ENCODE assay signal across 8 cellular contexts in genomic region chr19:16659832-16660708, GRCh38. TPM values are rescaled to one million over a fixed set of nuclear protein-coding genes. Genes with fewer than 3 reads are reported as not detected.
DNase-seq lines count a peak whose midpoint lies in the region; ATAC-seq and TF ChIP-seq lines count a peak whose summit lies in the region.

TSS of gene SMIM7 (minus strand) at chr19:16660144. CDS start at chr19:16660110, 34 bp downstream.

- TF ChIP-seq CTCF in PC-3 (conservative IDR thresholded peaks at IDR 0.05; ENCODE audit: low read depth, low read length) (no peak; the same call in 1 of the 2 replicates), mucosa of descending colon (IDR thresholded peaks at IDR 0.05) (no peak)

- peaks cover 45% of the 10 kb centered on the region for H3K79me2 ChIP-seq in PC-3 (ENCODE audit: low read length)

- ATAC-seq in GM21576 (IDR thresholded peaks at IDR 0.05; ENCODE audit: unreplicated experiment) (peak; percentile 84), PC-3 (peak; percentile 97), mucosa of descending colon (peak; percentile 97)

- H3K4me1 ChIP-seq in PC-3 (ENCODE audit: insufficient read depth, low read length), result peaks cover 8% of the 10 kb centered on the region
- peaks cover 12% of the 10 kb centered on the region for H3K4me1 ChIP-seq in mucosa of descending colon (ENCODE audit: low read depth)

- H3F3A ChIP-seq in PC-3 (ENCODE audit: low read length, unreplicated experiment), result no peaks in the 10 kb centered on the region

- H3K27me3 ChIP-seq in PC-3 (ENCODE audit: low read length), result no peaks in the 10 kb centered on the region

- H3K4me3 ChIP-seq in PC-3 (ENCODE audit: low read length) (peak within 1 kb of the TSS; percentile 88), mucosa of descending colon (peak within 1 kb of the TSS; percentile 42)

- peak within 1 kb of the TSS; percentile 100 for H3K4me2 ChIP-seq in PC-3 (ENCODE audit: low read length)

- H3K36me3 ChIP-seq in PC-3 (ENCODE audit: low read depth, low read length) (peaks cover 14% of the 10 kb centered on the region), mucosa of descending colon (ENCODE audit: low read depth) (no peaks in the 10 kb centered on the region)

- BruUV-seq in PC-3 (replicated peaks; lab: Mats Ljungman, UMichigan), result TSS peak; percentile 77

- H2AFZ ChIP-seq in PC-3 (ENCODE audit: low read length), result peak within 1 kb of the TSS; percentile 98

- H3K9ac ChIP-seq in PC-3 (ENCODE audit: low read length), result peak within 1 kb of the TSS; percentile 96

- peaks cover 16% of the 10 kb centered on the region for H4K20me1 ChIP-seq in PC-3 (ENCODE audit: low read length)

- CTCF ChIA-PET in PC-3 (lab: Charles Lee), result interaction anchor here (0.6 kb wide), 2 partner anchors 25 to 33 kb away, joined by 3 to 4 read pairs; no protein-coding TSS in a partner anchor

- H3K27ac ChIP-seq in PC-3 (ENCODE audit: low read length) (peak within 1 kb of the TSS; percentile 77), epithelial cell of prostate (peak within 1 kb of the TSS; percentile 90)

- TF ChIP-seq RAD21 in Ishikawa (IDR thresholded peaks at IDR 0.05; ENCODE audit: low read depth), result no peak

- DNase-seq in DMS153 treated with DMSO at 0.1 percent for 48 hours (lab: John Stamatoyannopoulos, UW; ENCODE audit: unreplicated experiment), result peak; percentile 90
- DNase-seq in PC-3, result peak; percentile 98
- DNase-seq in activated T-cell treated with anti-CD3 and anti-CD28 coated beads for 48 hours (ENCODE audit: low read depth), result peak; percentile 98
- DNase-seq in epithelial cell of prostate (ENCODE audit: low read depth, low spot score), result peak; percentile 88
- peak; percentile 98 to 99 (median 99) for DNase-seq in mucosa of descending colon
- DNase-seq in stimulated activated CD8-positive, alpha-beta memory T cell treated with anti-CD3 and anti-CD28 coated beads, Interleukin-4, amount 100 ng/mL, for 24 hours (ENCODE audit: low read depth), result peak; percentile 97

- intact Hi-C loops in PC-3 (cut with micrococcal nuclease) (loop anchor here (2.0 kb wide), 1 partner anchor 31 kb away; the partner anchor contains the start of gene MED26), mucosa of descending colon (cut with DNase I, micrococcal nuclease) (no loop called here)

- POLR2A ChIA-PET in PC-3 (lab: Charles Lee; ENCODE audit: unreplicated experiment), result interaction anchor here (0.5 to 0.7 kb wide), 5 partner anchors 52 to 189 kb away, joined by 3 to 16 read pairs (median 7); no protein-coding TSS in a partner anchor

- H3K9me2 ChIP-seq in PC-3 (replicated peaks; ENCODE audit: low read length), result no peaks in the 10 kb centered on the region

- H3K9me3 ChIP-seq in PC-3 (ENCODE audit: low read length) (no peaks in the 10 kb centered on the region), mucosa of descending colon (no peaks in the 10 kb centered on the region)

- no peak for TF ChIP-seq EP300 in Ishikawa (IDR thresholded peaks at IDR 0.05; ENCODE audit: borderline replicate concordance)

TF ChIP-seq in Ishikawa, 13 proteins besides CTCF, POLR2A, EP300 and RAD21:
- TF ChIP-seq TEAD4 (IDR thresholded peaks at IDR 0.05), result no peak
- no peak for TF ChIP-seq FOXM1 (IDR thresholded peaks at IDR 0.05; ENCODE audit: borderline replicate concordance, low read depth)
- TF ChIP-seq TCF12 (IDR thresholded peaks at IDR 0.05; ENCODE audit: low read depth), result peak; percentile 24; the same call in 1 of the 2 replicates
- no peak; the same call in 1 of the 2 replicates for TF ChIP-seq EGR1 (IDR thresholded peaks at IDR 0.05)
- peak; percentile 86; the same call in 1 of the 2 replicates for TF ChIP-seq MAX (IDR thresholded peaks at IDR 0.05)
- no peak for TF ChIP-seq YY1 (IDR thresholded peaks at IDR 0.05; ENCODE audit: low read depth)
- 0 out of 2 replicates have a peak, but pooled peaks have one; percentile 32 for TF ChIP-seq NFIC (IDR thresholded peaks at IDR 0.05)
- no peak for TF ChIP-seq REST (IDR thresholded peaks at IDR 0.05; ENCODE audit: low read depth)
- TF ChIP-seq ZBTB7A (IDR thresholded peaks at IDR 0.05; ENCODE audit: low read depth), result no peak; the same call in 1 of the 2 replicates
- peak; percentile 44; the same call in 1 of the 2 replicates for TF ChIP-seq CREB1 (IDR thresholded peaks at IDR 0.05; ENCODE audit: low read depth)
- TF ChIP-seq TAF1 (IDR thresholded peaks at IDR 0.05; ENCODE audit: low read depth), result peak; percentile 67; the same call in 1 of the 2 replicates
- peak; percentile 38; the same call in 1 of the 2 replicates for TF ChIP-seq USF1 (IDR thresholded peaks at IDR 0.05)

RNA-seq across cellular contexts. Expression of gene SMIM7, which starts in this region (rescaled TPM):
- 62.0 and 74.1 TPM in 2 replicates for total RNA-seq in PC-3 (2014; rRNA removed)
- total RNA-seq in mucosa of descending colon, result 10 to 100 TPM; 61.2 to 88.8 (median 70.1) TPM

Comparison
In these comparisons a context has a peak if more than half of its experiments do, and no peak if none do; other contexts are left out.
1. Peak in every context shown above with its lines: DNase-seq, ATAC-seq, H3K4me3 ChIP-seq and H3K27ac ChIP-seq.